Comparison of ENCODE assay signal across 28 cellular contexts in genomic region chr3:187193181-187193580, GRCh38. TPM values are rescaled to one million over a fixed set of nuclear protein-coding genes. Genes with fewer than 3 reads are reported as not detected.
DNase-seq lines count a peak whose midpoint lies in the region; TF ChIP-seq lines count a peak whose summit lies in the region.
"Had no signal": no experiment of that assay in that cellular context is flagged by ENCODE, and none has a peak within 500 bp of the region (broad histone marks: within the 10 kb centered on the region; RNA-seq: fewer than 3 reads in every experiment).

No MANE protein-coding gene starts in this region.

- H3K79me2 ChIP-seq in GM23248 (ENCODE audit: insufficient read depth) = no peaks in the 10 kb centered on the region

- TF ChIP-seq POLR2A in tibial nerve (IDR thresholded peaks at IDR 0.05) = no peak

- H3K27ac Mint-ChIP-seq in chondrocyte (ENCODE audit: unreplicated experiment) = peak overlapping the region; percentile 83
- H3K27ac Mint-ChIP-seq: CD4-positive, alpha-beta T cell; IgD-negative memory B cell had no signal

- H3K4me1 ChIP-seq in GM23248 (ENCODE audit: insufficient read depth) = peaks cover 29% of the 10 kb centered on the region
- peaks cover 0 to 15% (median 0%) of the 10 kb centered on the region in 4 donors for H3K4me1 ChIP-seq in tibial nerve

- H3K36me3 Mint-ChIP-seq in chondrocyte (ENCODE audit: low read depth) = no peaks in the 10 kb centered on the region
- H3K36me3 Mint-ChIP-seq: IgD-negative memory B cell had no signal

- H3F3A ChIP-seq in GM23248 (ENCODE audit: insufficient read depth) = peaks cover 6% of the 10 kb centered on the region; the same call in 1 of the 2 replicates

- DNase-seq in AG08395 (ENCODE audit: low spot score) (peak; percentile 54), GM23248 (peak; percentile 40), chondrocyte (ENCODE audit: low spot score) (no peak), fibroblast of the aortic adventitia (ENCODE audit: low read depth) (peak; percentile 39), tibial nerve (ENCODE audit: low spot score in 2 of 2) (no peak), HT-29 (ENCODE audit: low spot score) (no peak), Kasumi-1 (lab: John Stamatoyannopoulos, UW) (no peak)
- DNase-seq in stimulated activated CD4-positive, alpha-beta T cell treated with anti-CD3 and anti-CD28 coated beads, Interleukin-4, amount 100 ng/mL, for 24 hours = no peak
- DNase-seq: AML-193; CD4-positive, alpha-beta T cell; DMS 273 treated with DMSO at 0.1 percent for 48 hours; DMS79; GF-D8; H7; NCI-H1048; NCI-H1417 treated with DMSO at 0.1 percent for 48 hours; NCI-H1694 treated with DMSO at 0.1 percent for 48 hours; NCI-H2081; NCI-H2227 treated with DMSO at 0.1 percent for 48 hours; NCI-H526 treated with DMSO at 0.1 percent for 48 hours; Right ventricle myocardium superior; RPMI8226 had no signal

- H3K9me2 ChIP-seq in GM23248 (ENCODE audit: insufficient read depth) = no peaks in the 10 kb centered on the region

- H3K9me3 Mint-ChIP-seq in chondrocyte (ENCODE audit: low read depth) = no peaks in the 10 kb centered on the region

- H3K27me3 ChIP-seq in GM23248 (replicated peaks; ENCODE audit: insufficient read depth) (no peaks in the 10 kb centered on the region), tibial nerve (no peaks in the 10 kb centered on the region)
- H3K27me3 ChIP-seq: SJSA1 had no signal

- no peak overlapping the region for H3K4me3 Mint-ChIP-seq in chondrocyte (ENCODE audit: unreplicated experiment)
- H3K4me3 Mint-ChIP-seq: CD4-positive, alpha-beta T cell; IgD-negative memory B cell had no signal

- H3K4me1 Mint-ChIP-seq in chondrocyte (ENCODE audit: low read depth) = peaks cover 39% of the 10 kb centered on the region

- H3K9me3 ChIP-seq in GM23248 (ENCODE audit: low read depth) (no peaks in the 10 kb centered on the region), tibial nerve (no peaks in the 10 kb centered on the region)
- H3K9me3 ChIP-seq: SJSA1 had no signal

- no peak for TF ChIP-seq CTCF in chondrocyte (IDR thresholded peaks at IDR 0.05)
- TF ChIP-seq CTCF in fibroblast of the aortic adventitia (IDR thresholded peaks at IDR 0.05; ENCODE audit: insufficient read depth, low read length) = no peak
- TF ChIP-seq CTCF in tibial nerve (IDR thresholded peaks at IDR 0.05) = no peak

- H3K27ac ChIP-seq in GM23248 (peak overlapping the region; percentile 31), tibial nerve (no peak overlapping the region)
- H3K27ac ChIP-seq: 22Rv1; BLaER1 treated with 17β-estradiol and CSF1 and Interleukin-3, amounts not matched to agents 10 nM and 100 nM; KMS-11; SJSA1 had no signal

- in situ Hi-C loops in GM23248 (cut with MboI) = no loop called here

- H3K9ac ChIP-seq in GM23248 = no peak overlapping the region
- H3K9ac ChIP-seq: BLaER1 treated with 17β-estradiol and CSF1 and Interleukin-3, amounts not matched to agents 10 nM and 100 nM; KMS-11 had no signal

- peak overlapping the region; percentile 63 for H2AFZ ChIP-seq in GM23248

- no peak for TF ChIP-seq EP300 in tibial nerve (IDR thresholded peaks at IDR 0.05)

- no peaks in the 10 kb centered on the region for H3K27me3 Mint-ChIP-seq in chondrocyte (ENCODE audit: low read depth)

- H3K4me2 ChIP-seq in GM23248 (ENCODE audit: unreplicated experiment) = peak overlapping the region; percentile 33
- H3K4me2 ChIP-seq: BLaER1 treated with 17β-estradiol and CSF1 and Interleukin-3, amounts not matched to agents 10 nM and 100 nM; KMS-11 had no signal

- H4K20me1 ChIP-seq in GM23248 (ENCODE audit: insufficient read depth) = no peaks in the 10 kb centered on the region
- H4K20me1 ChIP-seq: BLaER1 treated with 17β-estradiol and CSF1 and Interleukin-3, amounts not matched to agents 10 nM and 100 nM had no signal

- H3K36me3 ChIP-seq in GM23248 (ENCODE audit: low read depth) (no peaks in the 10 kb centered on the region), tibial nerve (no peaks in the 10 kb centered on the region)
- H3K36me3 ChIP-seq: BLaER1 treated with 17β-estradiol and CSF1 and Interleukin-3, amounts not matched to agents 10 nM and 100 nM; SJSA1 had no signal

- H3K4me3 ChIP-seq in GM23248 = no peak overlapping the region
- H3K4me3 ChIP-seq in fibroblast of the aortic adventitia (ENCODE audit: low read depth, low read length) = no peak overlapping the region
- no peak overlapping the region for H3K4me3 ChIP-seq in tibial nerve
- H3K4me3 ChIP-seq: BLaER1 treated with 17β-estradiol and CSF1 and Interleukin-3, amounts not matched to agents 10 nM and 100 nM; SJSA1 had no signal

RNA-seq across cellular contexts. Expression of gene RTP1, which starts 4.1 kb away (rescaled TPM):
- total RNA-seq in GM23248 (2014; rRNA removed; shearing (Covaris generic)) = not detected in 2 replicates
- not detected in 2 replicates for polyA plus RNA-seq in GM23248 (2016; fragmentation: Nextera tagmentation; extraction: Ambion mirVana)
- total RNA-seq in chondrocyte = not detected in 3 replicates
- total RNA-seq in fibroblast of the aortic adventitia (ENCODE audit: low replicate concordance) = not detected in 2 replicates
- not detected for total RNA-seq in tibial nerve
- not detected in 2 replicates for total RNA-seq in HT-29 (2014; rRNA removed; shearing (Covaris generic))
- total RNA-seq: CD4-positive, alpha-beta T cell; NCI-H460; Right ventricle myocardium superior; SJSA1 had no signal
- polyA plus RNA-seq: IgD-negative memory B cell had no signal

RNA-seq across cellular contexts. Expression of gene RPL39L, which starts 53.9 kb away (rescaled TPM):
- total RNA-seq in GM23248 (2014; rRNA removed; shearing (Covaris generic)) = 10.5 and 12.8 TPM in 2 replicates
- polyA plus RNA-seq in GM23248 (2016; fragmentation: Nextera tagmentation; extraction: Ambion mirVana) = 21.8 and 22.0 TPM in 2 replicates
- total RNA-seq in chondrocyte (15.8 to 18.9 TPM (median 17.4 TPM) in 3 replicates), fibroblast of the aortic adventitia (ENCODE audit: low replicate concordance) (2.8 and 33.8 TPM in 2 replicates), tibial nerve (10 to 100 TPM in 2 of 4 donors, 1 to 10 TPM in 2; 1.4 to 15.0 (median 10.7) TPM)
- total RNA-seq in HT-29 (2014; rRNA removed; shearing (Covaris generic)) = not detected in 2 replicates

Comparison
In these comparisons a context has a peak if more than half of its experiments do, and no peak if none do; other contexts are left out.
1. DNase-seq: peak in AG08395 (single experiment), GM23248 (single experiment) and fibroblast of the aortic adventitia (single experiment); none in chondrocyte (single experiment), tibial nerve (0 of 2), HT-29 (single experiment), stimulated activated CD4-positive, alpha-beta T cell treated with anti-CD3 and anti-CD28 coated beads, Interleukin-4, amount 100 ng/mL, for 24 hours (single experiment) and Kasumi-1 (0 of 2).